In genomic region chr9:86282077-86282978, GRCh38 we compare ENCODE assay signal across 1 cellular context.
TF ChIP-seq lines count a peak whose summit lies in the region.

Gene ISCA1, minus strand, starts transcription at chr9:86282538. Its CDS starts 80 bp downstream, at chr9:86282458.

TF ChIP-seq in K562, 482 proteins besides CTCF, POLR2A, EP300 and RAD21 (continued from another document and continues in another):
- TF ChIP-seq NKRF (IDR thresholded peaks at IDR 0.05; ENCODE audit: borderline replicate concordance) (0 out of 2 replicates have a peak, but pooled peaks have one; percentile 26), BDP1 (IDR thresholded peaks at IDR 0.05; ENCODE audit: insufficient read depth, insufficient read length) (no peak), TFAM (CRISPR knock-in tag; conservative IDR thresholded peaks at IDR 0.05) (no peak), KAT7 (CRISPR knock-in tag; IDR thresholded peaks at IDR 0.05; ENCODE audit: borderline replicate concordance) (peak; percentile 69; the same call in 1 of the 2 replicates), TAF9B (IDR thresholded peaks at IDR 0.05; ENCODE audit: partially characterized antibody) (peak; percentile 78), CREB1 (IDR thresholded peaks at IDR 0.05) (peak; percentile 92), CREB1 (CRISPR knock-in tag; IDR thresholded peaks at IDR 0.05) (peak; percentile 86), TOE1 (IDR thresholded peaks at IDR 0.05; ENCODE audit: borderline replicate concordance) (no peak), TOE1 (CRISPR knock-in tag; IDR thresholded peaks at IDR 0.05; ENCODE audit: borderline replicate concordance, low read depth) (no peak), FOXK2 (conservative IDR thresholded peaks at IDR 0.05 in 1 of 2, IDR thresholded peaks at IDR 0.05 in 1 of 2; ENCODE audit: low read depth in 2 of 2) (peak; percentile 80 to 85), NFIC (IDR thresholded peaks at IDR 0.05) (no peak), FOSL1 (tag; conservative IDR thresholded peaks at IDR 0.05) (no peak), PRMT5 (CRISPR knock-in tag; IDR thresholded peaks at IDR 0.05) (no peak), RNF2 (IDR thresholded peaks at IDR 0.05) (no peak), ZNF79 (CRISPR knock-in tag; IDR thresholded peaks at IDR 0.05; ENCODE audit: low read depth) (no peak), ZNF644 (tag; IDR thresholded peaks at IDR 0.05; ENCODE audit: low read depth) (no peak), PPARD (CRISPR knock-in tag; IDR thresholded peaks at IDR 0.05) (no peak), RBM22 (IDR thresholded peaks at IDR 0.05; ENCODE audit: low read depth, low read length, poor library complexity, severe bottlenecking) (no peak), ZBTB8A (IDR thresholded peaks at IDR 0.05; ENCODE audit: partially characterized antibody) (no peak), CBX1 (IDR thresholded peaks at IDR 0.05; ENCODE audit: low read depth) (no peak), CBX2 (IDR thresholded peaks at IDR 0.05; ENCODE audit: insufficient read depth, low read length, poor library complexity, severe bottlenecking) (no peak), FOXP1 (CRISPR knock-in tag; IDR thresholded peaks at IDR 0.05) (peak; percentile 74; the same call in 1 of the 2 replicates), MIER1 (IDR thresholded peaks at IDR 0.05; ENCODE audit: low read depth) (no peak), ATF3 (IDR thresholded peaks at IDR 0.05) (no peak), ATF3 (CRISPR knock-in tag; conservative IDR thresholded peaks at IDR 0.05) (no peak), ETV5 (CRISPR knock-in tag; IDR thresholded peaks at IDR 0.05; ENCODE audit: low read depth) (no peak; the same call in 1 of the 2 replicates), PCBP1 (IDR thresholded peaks at IDR 0.05; ENCODE audit: low read depth, low read length, poor library complexity, severe bottlenecking) (no peak), FOXA1 (IDR thresholded peaks at IDR 0.05; ENCODE audit: borderline replicate concordance) (no peak), ZBTB7A (IDR thresholded peaks at IDR 0.05; ENCODE audit: borderline replicate concordance, control insufficient read depth, low read depth, low read length) (peak; percentile 78; the same call in 1 of the 2 replicates), HDGF (IDR thresholded peaks at IDR 0.05) (no peak), ZBED1 (IDR thresholded peaks at IDR 0.05) (no peak), EP400 (IDR thresholded peaks at IDR 0.05) (peak; percentile 84), TRIM28 (IDR thresholded peaks at IDR 0.05) (no peak), ZNF253 (CRISPR knock-in tag; conservative IDR thresholded peaks at IDR 0.05) (no peak), BCL6 (CRISPR knock-in tag; IDR thresholded peaks at IDR 0.05) (no peak), PKNOX1 (IDR thresholded peaks at IDR 0.05) (peak; percentile 91), GABPA (tag; conservative IDR thresholded peaks at IDR 0.05; ENCODE audit: low read depth) (peak; percentile 46; the same call in 1 of the 2 replicates), RERE (CRISPR knock-in tag; IDR thresholded peaks at IDR 0.05; ENCODE audit: borderline replicate concordance) (no peak), MTA1 (IDR thresholded peaks at IDR 0.05; ENCODE audit: borderline replicate concordance) (peak; percentile 32; the same call in 1 of the 2 replicates), NRF1 (conservative IDR thresholded peaks at IDR 0.05 in 1 of 2, IDR thresholded peaks at IDR 0.05 in 1 of 2) (peak; percentile 76 to 80), ZKSCAN8 (CRISPR knock-in tag; IDR thresholded peaks at IDR 0.05) (no peak), FOXO4 (CRISPR knock-in tag; IDR thresholded peaks at IDR 0.05) (no peak)
- TF ChIP-seq, protein P1, sequence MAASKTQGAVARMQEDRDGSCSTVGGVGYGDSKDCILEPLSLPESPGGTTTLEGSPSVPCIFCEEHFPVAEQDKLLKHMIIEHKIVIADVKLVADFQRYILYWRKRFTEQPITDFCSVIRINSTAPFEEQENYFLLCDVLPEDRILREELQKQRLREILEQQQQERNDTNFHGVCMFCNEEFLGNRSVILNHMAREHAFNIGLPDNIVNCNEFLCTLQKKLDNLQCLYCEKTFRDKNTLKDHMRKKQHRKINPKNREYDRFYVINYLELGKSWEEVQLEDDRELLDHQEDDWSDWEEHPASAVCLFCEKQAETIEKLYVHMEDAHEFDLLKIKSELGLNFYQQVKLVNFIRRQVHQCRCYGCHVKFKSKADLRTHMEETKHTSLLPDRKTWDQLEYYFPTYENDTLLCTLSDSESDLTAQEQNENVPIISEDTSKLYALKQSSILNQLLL (CRISPR knock-in tag; IDR thresholded peaks at IDR 0.05; ENCODE audit: borderline replicate concordance): no peak
- TF ChIP-seq, protein P2, sequence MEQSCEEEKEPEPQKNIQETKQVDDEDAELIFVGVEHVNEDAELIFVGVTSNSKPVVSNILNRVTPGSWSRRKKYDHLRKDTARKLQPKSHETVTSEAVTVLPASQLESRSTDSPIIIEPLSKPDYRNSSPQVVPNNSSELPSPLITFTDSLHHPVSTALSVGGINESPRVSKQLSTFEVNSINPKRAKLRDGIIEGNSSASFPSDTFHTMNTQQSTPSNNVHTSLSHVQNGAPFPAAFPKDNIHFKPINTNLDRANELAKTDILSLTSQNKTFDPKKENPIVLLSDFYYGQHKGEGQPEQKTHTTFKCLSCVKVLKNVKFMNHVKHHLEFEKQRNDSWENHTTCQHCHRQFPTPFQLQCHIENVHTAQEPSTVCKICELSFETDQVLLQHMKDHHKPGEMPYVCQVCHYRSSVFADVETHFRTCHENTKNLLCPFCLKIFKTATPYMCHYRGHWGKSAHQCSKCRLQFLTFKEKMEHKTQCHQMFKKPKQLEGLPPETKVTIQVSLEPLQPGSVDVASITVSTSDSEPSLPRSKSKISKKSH (CRISPR knock-in tag; IDR thresholded peaks at IDR 0.05): no peak
- TF ChIP-seq, protein P3, sequence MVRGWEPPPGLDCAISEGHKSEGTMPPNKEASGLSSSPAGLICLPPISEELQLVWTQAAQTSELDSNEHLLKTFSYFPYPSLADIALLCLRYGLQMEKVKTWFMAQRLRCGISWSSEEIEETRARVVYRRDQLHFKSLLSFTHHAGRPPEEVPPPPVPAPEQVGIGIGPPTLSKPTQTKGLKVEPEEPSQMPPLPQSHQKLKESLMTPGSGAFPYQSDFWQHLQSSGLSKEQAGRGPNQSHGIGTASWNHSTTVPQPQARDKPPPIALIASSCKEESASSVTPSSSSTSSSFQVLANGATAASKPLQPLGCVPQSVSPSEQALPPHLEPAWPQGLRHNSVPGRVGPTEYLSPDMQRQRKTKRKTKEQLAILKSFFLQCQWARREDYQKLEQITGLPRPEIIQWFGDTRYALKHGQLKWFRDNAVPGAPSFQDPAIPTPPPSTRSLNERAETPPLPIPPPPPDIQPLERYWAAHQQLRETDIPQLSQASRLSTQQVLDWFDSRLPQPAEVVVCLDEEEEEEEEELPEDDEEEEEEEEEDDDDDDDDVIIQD (CRISPR knock-in tag; IDR thresholded peaks at IDR 0.05): no peak
- TF ChIP-seq, protein P4, sequence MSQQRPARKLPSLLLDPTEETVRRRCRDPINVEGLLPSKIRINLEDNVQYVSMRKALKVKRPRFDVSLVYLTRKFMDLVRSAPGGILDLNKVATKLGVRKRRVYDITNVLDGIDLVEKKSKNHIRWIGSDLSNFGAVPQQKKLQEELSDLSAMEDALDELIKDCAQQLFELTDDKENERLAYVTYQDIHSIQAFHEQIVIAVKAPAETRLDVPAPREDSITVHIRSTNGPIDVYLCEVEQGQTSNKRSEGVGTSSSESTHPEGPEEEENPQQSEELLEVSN (IDR thresholded peaks at IDR 0.05; ENCODE audit: borderline replicate concordance in 1 of 2, extremely low read depth in 1 of 2, insufficient read depth in 1 of 2, insufficient read length in 1 of 2, low read depth in 1 of 2, low read length in 1 of 2, poor library complexity in 1 of 2, severe bottlenecking in 1 of 2): peak; percentile 8 to 26
